Comparison of ENCODE assay signal across 13 cellular contexts in genomic region chr3:175495331-175495730, GRCh38.
DNase-seq lines count a peak whose midpoint lies in the region; ATAC-seq, FAIRE-seq and TF ChIP-seq lines count a peak whose summit lies in the region.
"Had no signal": no experiment of that assay in that cellular context is flagged by ENCODE, and none has a peak within 500 bp of the region (broad histone marks: within the 10 kb centered on the region; RNA-seq: fewer than 3 reads in every experiment).

No MANE protein-coding gene starts in this region.

- no peaks in the 10 kb centered on the region for H4K20me1 ChIP-seq in GM12878 (ENCODE audit: control insufficient read depth, insufficient read depth)

- ATAC-seq in GM18861 (IDR thresholded peaks at IDR 0.05; ENCODE audit: unreplicated experiment): peak; percentile 96
- ATAC-seq in GM21786 (IDR thresholded peaks at IDR 0.05; ENCODE audit: unreplicated experiment): peak; percentile 93
- ATAC-seq in HG03457 (IDR thresholded peaks at IDR 0.05; ENCODE audit: unreplicated experiment): peak; percentile 72
- peak; percentile 98 for ATAC-seq in GM12878
- ATAC-seq in HG02588 (IDR thresholded peaks at IDR 0.05; ENCODE audit: unreplicated experiment): no peak

- H3K9me3 ChIP-seq in GM12878 (replicated peaks; ENCODE audit: control insufficient read depth, insufficient read depth, low read length): no peaks in the 10 kb centered on the region

- H3K27me3 ChIP-seq in GM12878 (replicated peaks in 1 of 2; ENCODE audit: control insufficient read depth in 2 of 2, insufficient read depth in 2 of 2, low read length in 1 of 2): no peaks in the 10 kb centered on the region
- H3K27me3 ChIP-seq: neural progenitor cell had no signal

- in situ Hi-C loops in GM12878 (cut with MboI): no loop called here

- no peak for TF ChIP-seq RAD21 in GM12878 (IDR thresholded peaks at IDR 0.05; ENCODE audit: insufficient read depth, low read depth, low read length)

- BruUV-seq in GM12878 (replicated peaks; lab: Mats Ljungman, UMichigan): no TSS peak

- WGBS in GM12878 (ENCODE audit: insufficient coverage, insufficient replicate concordance, low lambda C conversion rate, missing lambda C conversion rate): 0% methylated on average over 3 of the region's 3 CpGs
- WGBS in lower leg skin, 2 donors: 67% methylated on average over 3 of the region's 3 CpGs

- no peak overlapping the region for H3K27ac ChIP-seq in GM12878 (ENCODE audit: control insufficient read depth, insufficient read depth)
- H3K27ac ChIP-seq: neural progenitor cell had no signal

- SMC1A ChIA-PET in GM12878 (lab: Charles Lee; ENCODE audit: uncharacterized antibody, unreplicated experiment): interaction anchor here (0.9 to 1.6 kb wide), 3 partner anchors 9 to 31 kb away, joined by 3 to 4 read pairs (median 3); no protein-coding TSS in a partner anchor

- CTCF ChIA-PET in GM12878 (lab: Yijun Ruan, JAX): no interaction called here

- POLR2A ChIA-PET in GM12878 (lab: Charles Lee): no interaction called here

- no peaks in the 10 kb centered on the region for H3K4me1 ChIP-seq in GM12878 (ENCODE audit: control insufficient read depth, insufficient read depth, low read length)
- H3K4me1 ChIP-seq: neural progenitor cell had no signal

- FAIRE-seq in GM12878 (lab: Jason Lieb, UNC): no peak

- TF ChIP-seq CTCF in GM12878 (IDR thresholded peaks at IDR 0.05 in 2 of 3, conservative IDR thresholded peaks at IDR 0.05 in 1 of 3; ENCODE audit: control insufficient read depth in 2 of 3, extremely low read depth in 1 of 3, insufficient read depth in 1 of 3, low read depth in 3 of 3, low read length in 3 of 3) (no peak), lower leg skin (IDR thresholded peaks at IDR 0.05) (no peak)

- TF ChIP-seq POLR2A in GM12878 (IDR thresholded peaks at IDR 0.05; ENCODE audit: low read depth, low read length) (no peak), lower leg skin (IDR thresholded peaks at IDR 0.05) (no peak)

- H3K4me3 ChIP-seq in GM12878 (no peak overlapping the region), lower leg skin (ENCODE audit: low read depth, poor library complexity, severe bottlenecking) (no peak overlapping the region)
- H3K4me3 ChIP-seq: neural progenitor cell had no signal

- peak; percentile 36 to 44; a peak in 2 of 4 replicates for TF ChIP-seq EP300 in GM12878 (IDR thresholded peaks at IDR 0.05; ENCODE audit: borderline replicate concordance in 1 of 2, control insufficient read depth in 1 of 2, low read depth in 2 of 2, low read length in 2 of 2)

- no peak for DNase-seq in GM12878 (ENCODE audit: low read depth, low spot score)
- no peak for DNase-seq in cerebellar nuclear complex (lab: John Stamatoyannopoulos, UW)
- DNase-seq in AML-193 (lab: John Stamatoyannopoulos, UW): no peak
- no peak for DNase-seq in lower leg skin (ENCODE audit: low spot score in 2 of 2)
- DNase-seq: activated T-cell treated with anti-CD3 and anti-CD28 coated beads, Interleukin-2, amount 50 U/mL, for 1 hour; DMS79 treated with DMSO at 0.1 percent for 48 hours; islet precursor cell; substantia nigra had no signal

- intact Hi-C loops in GM12878 (cut with micrococcal nuclease; ENCODE audit: unreplicated experiment) (no loop called here), lower leg skin (cut with DNase I; ENCODE audit: low total_unique reads) (no loop called here)

- RAD21 ChIA-PET in GM12878 (lab: Charles Lee; ENCODE audit: unreplicated experiment): interaction anchor here (1.0 to 1.3 kb wide), 3 partner anchors 11 to 148 kb away, joined by 3 to 5 read pairs (median 3); no protein-coding TSS in a partner anchor

- H3K4me2 ChIP-seq in GM12878 (ENCODE audit: control insufficient read depth, insufficient read depth): no peak overlapping the region
- H3K4me2 ChIP-seq: neural progenitor cell had no signal

- H3K36me3 ChIP-seq in GM12878 (ENCODE audit: control insufficient read depth in 2 of 2, insufficient read depth in 2 of 2, low read length in 1 of 2): no peaks in the 10 kb centered on the region
- H3K36me3 ChIP-seq: neural progenitor cell had no signal

- no peaks in the 10 kb centered on the region for H3K79me2 ChIP-seq in GM12878 (ENCODE audit: control insufficient read depth, insufficient read depth, low read length)

- no peak overlapping the region for H3K9ac ChIP-seq in GM12878 (ENCODE audit: control insufficient read depth, insufficient read depth, low read length)
- H3K9ac ChIP-seq: neural progenitor cell had no signal

- H2AFZ ChIP-seq in GM12878 (ENCODE audit: control insufficient read depth, low read depth, low read length): no peak overlapping the region
- H2AFZ ChIP-seq: neural progenitor cell had no signal

TF ChIP-seq in GM12878, 131 proteins besides CTCF, POLR2A, EP300 and RAD21 (continues in another document):
- peak in 1 of 2 experiments; percentile 29; a peak in 1 of 4 replicates for TF ChIP-seq BHLHE40 (IDR thresholded peaks at IDR 0.05; ENCODE audit: borderline replicate concordance in 1 of 2, low read depth in 2 of 2, low read length in 1 of 2)
- TF ChIP-seq SREBF2 (IDR thresholded peaks at IDR 0.05; ENCODE audit: low read length): no peak
- TF ChIP-seq RUNX3 (IDR thresholded peaks at IDR 0.05; ENCODE audit: low read length): 0 out of 2 replicates have a peak, but pooled peaks have one; percentile 36
- TF ChIP-seq ZNF207 (IDR thresholded peaks at IDR 0.05; ENCODE audit: borderline replicate concordance): no peak
- TF ChIP-seq HDAC6 (IDR thresholded peaks at IDR 0.05; ENCODE audit: unreplicated experiment): no peak
- TF ChIP-seq ZNF24 (IDR thresholded peaks at IDR 0.05): 0 out of 2 replicates have a peak, but pooled peaks have one; percentile 14
- no peak for TF ChIP-seq SMAD5 (IDR thresholded peaks at IDR 0.05; ENCODE audit: low read depth)
- no peak for TF ChIP-seq CEBPZ (IDR thresholded peaks at IDR 0.05; ENCODE audit: low read depth, low read length)
- TF ChIP-seq NR2F1 (conservative IDR thresholded peaks at IDR 0.05): 0 out of 2 replicates have a peak, but pooled peaks have one; percentile 23
- TF ChIP-seq HDAC2 (IDR thresholded peaks at IDR 0.05): no peak
- TF ChIP-seq EGR1 (IDR thresholded peaks at IDR 0.05; ENCODE audit: borderline replicate concordance in 1 of 2, low read depth in 2 of 2, low read length in 2 of 2): no peak
- TF ChIP-seq CHD4 (IDR thresholded peaks at IDR 0.05): no peak
- 0 out of 2 replicates have a peak, but pooled peaks have one; percentile 42 for TF ChIP-seq NBN (IDR thresholded peaks at IDR 0.05)
- no peak for TF ChIP-seq MEF2B (IDR thresholded peaks at IDR 0.05; ENCODE audit: partially characterized antibody, poor library complexity, severe bottlenecking)
- TF ChIP-seq FOXM1 (IDR thresholded peaks at IDR 0.05; ENCODE audit: low read depth, low read length): no peak
- TF ChIP-seq ZBTB40 (IDR thresholded peaks at IDR 0.05; ENCODE audit: borderline replicate concordance): peak; percentile 65; the same call in 1 of the 2 replicates
- no peak for TF ChIP-seq JUND (IDR thresholded peaks at IDR 0.05; ENCODE audit: low read depth, low read length)
